Comparison of ENCODE assay signal across 19 cellular contexts in genomic region chr9:14962193-14962899, GRCh38. TPM values are rescaled to one million over a fixed set of nuclear protein-coding genes. Genes with fewer than 3 reads are reported as not detected.
DNase-seq lines count a peak whose midpoint lies in the region; ATAC-seq, FAIRE-seq and TF ChIP-seq lines count a peak whose summit lies in the region.
"Had no signal": no experiment of that assay in that cellular context is flagged by ENCODE, and none has a peak within 500 bp of the region (broad histone marks: within the 10 kb centered on the region; RNA-seq: fewer than 3 reads in every experiment).

No MANE protein-coding gene starts in this region.

- H2AFZ ChIP-seq in endothelial cell of umbilical vein (ENCODE audit: low read depth, low read length) (no peak overlapping the region), mesenchymal stem cell (ENCODE audit: low read depth, low read length) (no peak overlapping the region)

- POLR2A ChIA-PET in endothelial cell of umbilical vein (lab: Charles Lee) = no interaction called here

- H4K20me1 ChIP-seq in endothelial cell of umbilical vein (replicated peaks; ENCODE audit: control insufficient read depth, extremely low read depth, insufficient read depth, low read length) = no peaks in the 10 kb centered on the region

- no peak overlapping the region for H3K18ac ChIP-seq in mesenchymal stem cell (ENCODE audit: low read depth in 1 of 2, low read length in 2 of 2)

- no peak for TF ChIP-seq CTCF in endothelial cell of umbilical vein (IDR thresholded peaks at IDR 0.05; ENCODE audit: extremely low read depth in 1 of 2, insufficient read depth in 1 of 2, low read depth in 1 of 2, low read length in 2 of 2)

- H3K36me3 ChIP-seq in endothelial cell of umbilical vein (ENCODE audit: control insufficient read depth in 2 of 2, extremely low read depth in 1 of 2, insufficient read depth in 2 of 2, low read length in 2 of 2) = no peaks in the 10 kb centered on the region
- H3K36me3 ChIP-seq in mesenchymal stem cell (ENCODE audit: control insufficient read depth in 1 of 2, insufficient read depth in 2 of 2, low read depth in 1 of 2, low read length in 2 of 2) = no peaks in the 10 kb centered on the region
- H3K36me3 ChIP-seq: vagina had no signal

- no peak overlapping the region for H3K14ac ChIP-seq in mesenchymal stem cell (ENCODE audit: low read length in 2 of 2)

- H3K79me1 ChIP-seq in mesenchymal stem cell (replicated peaks; ENCODE audit: low read length, poor library complexity, severe bottlenecking) = no peaks in the 10 kb centered on the region

- TF ChIP-seq POLR2A in endothelial cell of umbilical vein (IDR thresholded peaks at IDR 0.05; ENCODE audit: low read depth, low read length) = no peak

- FAIRE-seq in endothelial cell of umbilical vein (lab: Jason Lieb, UNC) = peak; percentile 31
- FAIRE-seq: GM19239 had no signal

- H3K9me3 ChIP-seq in endothelial cell of umbilical vein (replicated peaks; ENCODE audit: control insufficient read depth, insufficient read depth, low read length) (no peaks in the 10 kb centered on the region), mesenchymal stem cell (ENCODE audit: control insufficient read depth, low read length) (no peaks in the 10 kb centered on the region)
- H3K9me3 ChIP-seq: vagina had no signal

- H3K4me2 ChIP-seq in endothelial cell of umbilical vein (ENCODE audit: insufficient read depth, low read length) (no peak overlapping the region), mesenchymal stem cell (ENCODE audit: low read length, poor library complexity, severe bottlenecking) (no peak overlapping the region)

- no peak overlapping the region for H2AK5ac ChIP-seq in mesenchymal stem cell (ENCODE audit: low read length, severe bottlenecking)

- H3K9ac ChIP-seq in endothelial cell of umbilical vein (replicated peaks; ENCODE audit: extremely low read depth, insufficient read depth, low read length) (no peak overlapping the region), mesenchymal stem cell (ENCODE audit: low read length) (no peak overlapping the region)

- WGBS in mesenchymal stem cell = 93% methylated on average over 4 of the region's 4 CpGs

- no peak for DNase-seq in Right ventricle myocardium superior
- DNase-seq in Right ventricle myocardium inferior (ENCODE audit: missing footprints) = no peak
- DNase-seq in OCI-M1 (lab: John Stamatoyannopoulos, UW) = peak; percentile 26
- no peak for DNase-seq in endothelial cell of umbilical vein (ENCODE audit: low read depth, low spot score)
- DNase-seq in renal cortical epithelial cell (ENCODE audit: low read depth) = peak; percentile 9
- no peak for DNase-seq in mesenchymal stem cell
- no peak for DNase-seq in NCI-H1092 treated with DMSO at 0.1 percent for 48 hours (lab: John Stamatoyannopoulos, UW)
- DNase-seq in iPS-NIHi11 (ENCODE audit: low spot score) = no peak
- DNase-seq: activated CD4-positive, CD25-positive, alpha-beta regulatory T cell treated with anti-CD3 and anti-CD28 coated beads, Interleukin-2, amount 50 U/mL, for 72 hours; activated naive CD4-positive, alpha-beta T cell treated with anti-CD3 and anti-CD28 coated beads, Interleukin-2, amount 50 U/mL, for 16 hours; CD4-positive, alpha-beta memory T cell; DMS79 treated with DMSO at 0.1 percent for 48 hours; NCI-H226; nucleus accumbens; stimulated activated CD4-positive, alpha-beta T cell treated with anti-CD3 and anti-CD28 coated beads, Interleukin-4, amount 100 ng/mL, for 24 hours; substantia nigra; T1000 had no signal

- ATAC-seq in Right ventricle myocardium superior (ENCODE audit: poor library complexity) (peak; percentile 72), Right ventricle myocardium inferior (no peak)

- dilution Hi-C loops in endothelial cell of umbilical vein (cut with MboI; ENCODE audit: extremely low pct_ligation_motif_present, low sequenced_read_pairs) = no loop called here

- H2BK15ac ChIP-seq in mesenchymal stem cell (ENCODE audit: low read depth, poor library complexity, severe bottlenecking) = no peak overlapping the region

- H3K4ac ChIP-seq in mesenchymal stem cell (ENCODE audit: low read depth in 1 of 2, low read length in 2 of 2) = no peak overlapping the region

- intact Hi-C loops in Right ventricle myocardium superior (cut with DNase I) = no loop called here
- intact Hi-C loops in Right ventricle myocardium inferior (cut with DNase I) = no loop called here
- intact Hi-C loops in endothelial cell of umbilical vein (cut with micrococcal nuclease) = no loop called here

- BruUV-seq in endothelial cell of umbilical vein (replicated peaks; lab: Mats Ljungman, UMichigan) = no TSS peak

- no peak overlapping the region for H3K23ac ChIP-seq in mesenchymal stem cell (ENCODE audit: low read length in 2 of 2)

- H3K27ac ChIP-seq in endothelial cell of umbilical vein (ENCODE audit: insufficient read depth, low read depth, low read length) (no peak overlapping the region), mesenchymal stem cell (ENCODE audit: low read length, poor library complexity, severe bottlenecking) (no peak overlapping the region)
- H3K27ac ChIP-seq: vagina had no signal

- H3K4me1 ChIP-seq in endothelial cell of umbilical vein (ENCODE audit: control insufficient read depth, extremely low read depth, insufficient read depth, low read length) (peaks cover 5% of the 10 kb centered on the region), mesenchymal stem cell (ENCODE audit: control insufficient read depth, insufficient read depth, low read depth, low read length) (no peaks in the 10 kb centered on the region)

- H2BK12ac ChIP-seq in mesenchymal stem cell (ENCODE audit: low read length in 2 of 2) = no peak overlapping the region

- H4K91ac ChIP-seq in mesenchymal stem cell (ENCODE audit: low read length) = no peak overlapping the region

- H2BK5ac ChIP-seq in mesenchymal stem cell (ENCODE audit: low read depth, low read length, poor library complexity, severe bottlenecking) = no peak overlapping the region

- H3K9me1 ChIP-seq in endothelial cell of umbilical vein (replicated peaks; ENCODE audit: control insufficient read depth, extremely low read depth, insufficient read depth, low read length) = no peaks in the 10 kb centered on the region

- H2BK120ac ChIP-seq in mesenchymal stem cell (ENCODE audit: low read depth, low read length) = no peak overlapping the region

- CTCF ChIA-PET in endothelial cell of umbilical vein (lab: Charles Lee) = no interaction called here

- no peak overlapping the region for H3K4me3 ChIP-seq in endothelial cell of umbilical vein (replicated peaks in 1 of 3; ENCODE audit: insufficient read depth in 1 of 3, low read depth in 1 of 3, low read length in 3 of 3)
- no peak overlapping the region for H3K4me3 ChIP-seq in mesenchymal stem cell (ENCODE audit: insufficient read depth in 1 of 2, low read depth in 1 of 2, low read length in 2 of 2)
- H3K4me3 ChIP-seq: vagina had no signal

- no peak overlapping the region for H4K8ac ChIP-seq in mesenchymal stem cell (ENCODE audit: low read length)

- no peaks in the 10 kb centered on the region for H3K79me2 ChIP-seq in endothelial cell of umbilical vein (ENCODE audit: control insufficient read depth, insufficient read depth, low read length)

- H3K27me3 ChIP-seq in endothelial cell of umbilical vein (ENCODE audit: control insufficient read depth in 2 of 2, insufficient read depth in 2 of 2, low read length in 2 of 2) (no peaks in the 10 kb centered on the region), mesenchymal stem cell (ENCODE audit: control insufficient read depth in 1 of 2, insufficient read depth in 1 of 2, low read length in 2 of 2) (no peaks in the 10 kb centered on the region)
- H3K27me3 ChIP-seq: vagina had no signal

TF ChIP-seq in endothelial cell of umbilical vein, 7 proteins besides CTCF, POLR2A, EP300 and RAD21:
- TF ChIP-seq POLR2AphosphoS5 (IDR thresholded peaks at IDR 0.05; ENCODE audit: insufficient read depth, low read depth, low read length) (no peak), GATA2 (IDR thresholded peaks at IDR 0.05; ENCODE audit: insufficient read depth, insufficient read length, low read depth, low read length) (no peak), FOS (IDR thresholded peaks at IDR 0.05; ENCODE audit: borderline replicate concordance, insufficient read depth, low read length) (no peak), MYC (IDR thresholded peaks at IDR 0.05; ENCODE audit: low read depth, low read length) (no peak), EZH2 (IDR thresholded peaks at IDR 0.05; ENCODE audit: borderline replicate concordance, low read depth, low read length, severe bottlenecking) (no peak)
- TF ChIP-seq, protein P1, sequence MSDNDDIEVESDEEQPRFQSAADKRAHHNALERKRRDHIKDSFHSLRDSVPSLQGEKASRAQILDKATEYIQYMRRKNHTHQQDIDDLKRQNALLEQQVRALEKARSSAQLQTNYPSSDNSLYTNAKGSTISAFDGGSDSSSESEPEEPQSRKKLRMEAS (IDR thresholded peaks at IDR 0.05; ENCODE audit: insufficient read depth, insufficient read length) = no peak

RNA-seq across cellular contexts. Expression of gene FREM1, which starts 52.1 kb away (rescaled TPM):
- total RNA-seq in Right ventricle myocardium superior (2.0 TPM), Right ventricle myocardium inferior (2.9 TPM), endothelial cell of umbilical vein (0.14 and 0.29 TPM in 2 replicates), renal cortical epithelial cell (0.60 TPM in 1 of 2 replicates, not detected in the other)
- polyA plus RNA-seq in endothelial cell of umbilical vein = 0.10 and 0.21 TPM in 2 replicates
- 0.06 and 0.17 TPM in 2 replicates for polyA plus RNA-seq in endothelial cell of umbilical vein (2011; cell fraction: cytosol; rRNA removed)
- polyA plus RNA-seq in endothelial cell of umbilical vein (2011; cell fraction: nucleus; rRNA removed) = 0.33 and 0.38 TPM in 2 replicates
- 0.11 and 0.41 TPM in 2 replicates for polyA plus RNA-seq in endothelial cell of umbilical vein (2012)
- 0.22 and 0.91 TPM in 2 replicates for polyA minus RNA-seq in endothelial cell of umbilical vein
- polyA minus RNA-seq in endothelial cell of umbilical vein (2011; cell fraction: cytosol; rRNA and poly(A)+ RNA removed) = not detected
- 0.29 and 1.3 TPM in 2 replicates for polyA minus RNA-seq in endothelial cell of umbilical vein (2011; cell fraction: nucleus; rRNA and poly(A)+ RNA removed)
- 7.8 TPM for polyA plus RNA-seq in mesenchymal stem cell (2013, experiment 1 of 2)
- 7.1 TPM for polyA plus RNA-seq in mesenchymal stem cell (2013, experiment 2 of 2)
- polyA plus RNA-seq: CD4-positive, alpha-beta memory T cell had no signal

Comparison
In these comparisons a context has a peak if more than half of its experiments do, and no peak if none do; other contexts are left out.
1. DNase-seq: peak in OCI-M1 (single experiment) and renal cortical epithelial cell (single experiment); none in Right ventricle myocardium superior (single experiment), Right ventricle myocardium inferior (single experiment), endothelial cell of umbilical vein (single experiment), mesenchymal stem cell (single experiment), NCI-H1092 treated with DMSO at 0.1 percent for 48 hours (single experiment) and iPS-NIHi11 (single experiment).